2 cellular contexts compared by ENCODE assay signal in genomic region chr22:45521178-45521577, GRCh38.
A peak's percentile ranks its signal among the peaks of the same experiment; 100 is the strongest.
TF ChIP-seq lines count a peak whose summit lies in the region.

No MANE protein-coding gene starts in this region.

TF ChIP-seq in IMR-90, 13 proteins besides CTCF, POLR2A, EP300 and RAD21:
- TF ChIP-seq USF2 (IDR thresholded peaks at IDR 0.05; ENCODE audit: low read depth, low read length) (no peak), MXI1 (IDR thresholded peaks at IDR 0.05; ENCODE audit: borderline replicate concordance, low read depth, low read length) (no peak)

TF ChIP-seq in HepG2, 621 proteins besides CTCF, POLR2A, EP300 and RAD21:
- TF ChIP-seq FOXC1 (CRISPR knock-in tag; IDR thresholded peaks at IDR 0.05; ENCODE audit: borderline replicate concordance) (no peak), PBX2 (CRISPR knock-in tag; IDR thresholded peaks at IDR 0.05) (no peak), SAP130 (CRISPR knock-in tag; IDR thresholded peaks at IDR 0.05; ENCODE audit: low read depth) (0 out of 2 replicates have a peak, but pooled peaks have one; percentile 11), AGO2 (optimal IDR thresholded peaks at IDR 0.05; ENCODE audit: low read depth, low read length) (peak; percentile 32), GMEB1 (CRISPR knock-in tag; IDR thresholded peaks at IDR 0.05; ENCODE audit: borderline replicate concordance) (no peak), ZNF260 (CRISPR knock-in tag; IDR thresholded peaks at IDR 0.05; ENCODE audit: borderline replicate concordance, low read depth) (no peak), FOSL2 (CRISPR knock-in tag; IDR thresholded peaks at IDR 0.05) (peak; percentile 60), NAIF1 (CRISPR knock-in tag; IDR thresholded peaks at IDR 0.05; ENCODE audit: borderline replicate concordance) (no peak), TERF1 (CRISPR knock-in tag; IDR thresholded peaks at IDR 0.05) (no peak), FOXP4 (CRISPR knock-in tag; IDR thresholded peaks at IDR 0.05) (no peak), MATR3 (CRISPR knock-in tag; IDR thresholded peaks at IDR 0.05) (no peak), PHF8 (CRISPR knock-in tag; IDR thresholded peaks at IDR 0.05) (no peak), ATAD3A (CRISPR knock-in tag; IDR thresholded peaks at IDR 0.05) (no peak), ZNF781 (CRISPR knock-in tag; IDR thresholded peaks at IDR 0.05; ENCODE audit: borderline replicate concordance, not compliant biosample characterization) (no peak), ZNF687 (CRISPR knock-in tag; IDR thresholded peaks at IDR 0.05) (0 out of 2 replicates have a peak, but pooled peaks have one; percentile 19), ATF7 (IDR thresholded peaks at IDR 0.05) (no peak), ATF7 (CRISPR knock-in tag; IDR thresholded peaks at IDR 0.05) (no peak), HOMEZ (CRISPR knock-in tag; IDR thresholded peaks at IDR 0.05; ENCODE audit: low read depth) (no peak), ZNF549 (CRISPR knock-in tag; IDR thresholded peaks at IDR 0.05) (no peak), DNMT1 (CRISPR knock-in tag; IDR thresholded peaks at IDR 0.05) (no peak), KMT2B (CRISPR knock-in tag; IDR thresholded peaks at IDR 0.05) (no peak)
